29 cellular contexts compared by ENCODE assay signal in genomic region chr3:155009217-155009616, GRCh38.
"Had no signal": no experiment of that assay in that cellular context is flagged by ENCODE, and none has a peak within 500 bp of the region (broad histone marks: within the 10 kb centered on the region; RNA-seq: fewer than 3 reads in every experiment).

No MANE protein-coding gene starts in this region.

- H3K36me3 ChIP-seq: ovary, spleen, suprapubic skin, tibial artery, transverse colon, upper lobe of right lung, uterus had no signal

- H3K4me1 ChIP-seq: parathyroid adenoma, psoas muscle, spleen, suprapubic skin, testis, tibial artery, transverse colon, upper lobe of right lung, uterus had no signal

- H3K4me2 ChIP-seq: smooth muscle cell had no signal

- ATAC-seq: naive thymus-derived CD8-positive, alpha-beta T cell; natural killer cell treated with Interleukin-12 subunit alpha and Interleukin-12 subunit beta and Interleukin-15 and Interleukin-18, amount 100 ng/mL, for 72 hours; psoas muscle; right cardiac atrium; sciatic nerve; stimulated activated memory B cell treated with anti-CD40 and anti-IgM and Interleukin-4, amounts not matched to agents 10 μg/mL and 1 μg/mL and 100 μg/mL, for 72 hours; stimulated activated naive CD8-positive, alpha-beta T cell treated with anti-CD3 and anti-CD28 coated beads, Interleukin-15, amount 100 ng/mL, for 72 hours; stimulated activated naive CD8-positive, alpha-beta T cell treated with anti-CD3 and anti-CD28 coated beads, Interleukin-15, Interleukin-2, amounts not matched to agents 100 U/mL and 50 U/mL, for 24 hours; upper lobe of right lung had no signal

- H3K27me3 ChIP-seq: ovary, spleen, suprapubic skin, testis, tibial artery, transverse colon, upper lobe of right lung, uterus had no signal

- H3K9me3 ChIP-seq: ovary, psoas muscle, suprapubic skin, testis, tibial artery, transverse colon, upper lobe of right lung, uterus had no signal

- DNase-seq: naive thymus-derived CD8-positive, alpha-beta T cell; nephron progenitor cell; occipital lobe; ovary; posterior cingulate gyrus; psoas muscle; right cardiac atrium; spleen; stimulated activated CD4-positive, alpha-beta T cell treated with anti-CD3 and anti-CD28 coated beads, Interleukin-12 subunit alpha, Interleukin-12 subunit beta, amount 100 ng/mL, for 4 hours; stimulated activated CD4-positive, alpha-beta T cell treated with anti-CD3 and anti-CD28 coated beads, Interleukin-1b, Interleukin-23, amount 100 ng/mL, for 48 hours; stimulated activated CD4-positive, alpha-beta T cell treated with anti-CD3 and anti-CD28 coated beads, Interleukin-4, amount 100 ng/mL, for 1 hour; stimulated activated CD4-positive, alpha-beta T cell treated with anti-CD3 and anti-CD28 coated beads, Interleukin-4, amount 100 ng/mL, for 4 hours; stimulated activated CD8-positive, alpha-beta memory T cell treated with anti-CD3 and anti-CD28 coated beads, Interleukin-4, amount 100 ng/mL, for 48 hours; stimulated activated naive CD4-positive, alpha-beta T cell; stimulated activated naive CD8-positive, alpha-beta T cell treated with anti-CD3 and anti-CD28 coated beads, Interleukin-15, amount 100 ng/mL, for 72 hours; stimulated activated naive CD8-positive, alpha-beta T cell treated with anti-CD3 and anti-CD28 coated beads, Interleukin-15, Interleukin-2, amounts not matched to agents 100 U/mL and 50 U/mL, for 24 hours; substantia nigra; testis; tibial artery; transverse colon; upper lobe of right lung; uterus had no signal

- H3K4me3 ChIP-seq: ovary, psoas muscle, skin epidermis, smooth muscle cell, spleen, suprapubic skin, testis, tibial artery, transverse colon, upper lobe of right lung, uterus had no signal

- H3K27ac ChIP-seq: ovary, parathyroid adenoma, psoas muscle, skin epidermis, spleen, suprapubic skin, testis, tibial artery, transverse colon, upper lobe of right lung, uterus had no signal
